ENCODE assay signal across 8 cellular contexts in genomic region chrX:153933751-153934472, GRCh38. TPM values are rescaled to one million over a fixed set of nuclear protein-coding genes. Genes with fewer than 3 reads are reported as not detected.
DNase-seq lines count a peak whose midpoint lies in the region; ATAC-seq and TF ChIP-seq lines count a peak whose summit lies in the region.

No MANE protein-coding gene starts in this region.

- H3K36me3 ChIP-seq in BE2C (peaks cover 32% of the 10 kb centered on the region), KOPT-K1 (ENCODE audit: insufficient read depth, low read length) (peaks cover 40% of the 10 kb centered on the region)
- peaks cover 0 to 15% (median 0%) of the 10 kb centered on the region in 3 experiments for H3K36me3 ChIP-seq in naive thymus-derived CD4-positive, alpha-beta T cell (ENCODE audit: control insufficient read depth in 2 of 3, insufficient read depth in 3 of 3, low read length in 3 of 3)

- no peaks in the 10 kb centered on the region; the same call in 1 of the 2 replicates for H3K4me1 ChIP-seq in BE2C
- H3K4me1 ChIP-seq in naive thymus-derived CD4-positive, alpha-beta T cell (ENCODE audit: control insufficient read depth in 2 of 2, insufficient read depth in 2 of 2, low read length in 2 of 2): peaks cover 5 to 7% of the 10 kb centered on the region in 2 donors

- no peaks in the 10 kb centered on the region for H3K27me3 ChIP-seq in BE2C
- H3K27me3 ChIP-seq in naive thymus-derived CD4-positive, alpha-beta T cell (ENCODE audit: control insufficient read depth in 2 of 2, insufficient read depth in 2 of 2, low read length in 2 of 2): no peaks in the 10 kb centered on the region

- no peak for DNase-seq in BE2C
- DNase-seq in choroid plexus epithelial cell (ENCODE audit: low read depth): peak; percentile 44
- DNase-seq in naive thymus-derived CD4-positive, alpha-beta T cell: no peak
- DNase-seq in DMS53 treated with DMSO at 0.1 percent for 48 hours (lab: John Stamatoyannopoulos, UW; ENCODE audit: unreplicated experiment): no peak
- no peak for DNase-seq in stimulated activated CD4-positive, alpha-beta T cell treated with anti-CD3 and anti-CD28 coated beads, Interleukin-15, amount 100 ng/mL, for 24 hours

- H3K4me3 ChIP-seq in BE2C (ENCODE audit: low read depth, low read length) (peak overlapping the region; percentile 75), choroid plexus epithelial cell (ENCODE audit: low read depth, low read length) (peak overlapping the region; percentile 70)
- peak overlapping the region; percentile 39 for H3K4me3 ChIP-seq in naive thymus-derived CD4-positive, alpha-beta T cell (ENCODE audit: low read length)

- POLR2A ChIA-PET in naive thymus-derived CD4-positive, alpha-beta T cell (lab: Charles Lee): interaction anchor here (0.7 to 21.0 kb wide), 3 partner anchors 7 to 34 kb away, joined by 3 to 384 read pairs (median 384); partner anchors contain the start of genes ARHGAP4, NAA10 and RENBP

- no peaks in the 10 kb centered on the region for H3K27me3 Mint-ChIP-seq in naive thymus-derived CD4-positive, alpha-beta T cell

- TF ChIP-seq CTCF in BE2C (IDR thresholded peaks at IDR 0.05; ENCODE audit: low read depth, low read length) (no peak), choroid plexus epithelial cell (conservative IDR thresholded peaks at IDR 0.05; ENCODE audit: low read depth, low read length) (no peak)

- H3K36me3 Mint-ChIP-seq in naive thymus-derived CD4-positive, alpha-beta T cell: peaks cover 0 to 5% (median 0%) of the 10 kb centered on the region in 5 donors

- H3K4me1 Mint-ChIP-seq in naive thymus-derived CD4-positive, alpha-beta T cell: peaks cover 0 to 41% (median 22%) of the 10 kb centered on the region in 7 donors

- H3K27ac ChIP-seq in KOPT-K1 (ENCODE audit: low read depth, low read length, poor library complexity, severe bottlenecking): peak overlapping the region; percentile 86
- peak overlapping the region; percentile 60 for H3K27ac ChIP-seq in naive thymus-derived CD4-positive, alpha-beta T cell (ENCODE audit: low read depth, low read length)

- CTCF ChIA-PET in naive thymus-derived CD4-positive, alpha-beta T cell (lab: Charles Lee): interaction anchor here (1.0 to 2.0 kb wide), 3 partner anchors 12 to 16 kb away, joined by 3 to 8 read pairs (median 3); no protein-coding TSS in a partner anchor

- H3K4me3 Mint-ChIP-seq in naive thymus-derived CD4-positive, alpha-beta T cell: peak overlapping the region; percentile 80 to 90 (median 87)

- H3K9me3 Mint-ChIP-seq in naive thymus-derived CD4-positive, alpha-beta T cell: no peaks in the 10 kb centered on the region

- intact Hi-C loops in naive thymus-derived CD4-positive, alpha-beta T cell (cut with micrococcal nuclease): no loop called here

- H3K9me3 ChIP-seq in BE2C (no peaks in the 10 kb centered on the region), KOPT-K1 (ENCODE audit: insufficient read depth, low read length, poor library complexity, severe bottlenecking) (no peaks in the 10 kb centered on the region)
- no peaks in the 10 kb centered on the region for H3K9me3 ChIP-seq in naive thymus-derived CD4-positive, alpha-beta T cell (ENCODE audit: control insufficient read depth in 2 of 3, low read length in 3 of 3)

- ATAC-seq in naive thymus-derived CD4-positive, alpha-beta T cell: no peak
- ATAC-seq in HG02798 (IDR thresholded peaks at IDR 0.05; ENCODE audit: poor library complexity, unreplicated experiment): no peak
- ATAC-seq in HG02870 (IDR thresholded peaks at IDR 0.05; ENCODE audit: unreplicated experiment): no peak

- H3K27ac Mint-ChIP-seq in naive thymus-derived CD4-positive, alpha-beta T cell: peak overlapping the region; percentile 62 to 90 (median 83)

RNA-seq across cellular contexts. Expression of gene NAA10, which starts 0.9 kb away (rescaled TPM):
- polyA plus RNA-seq in BE2C (2012; ENCODE audit: insufficient read depth, insufficient read length, low read depth): 597 TPM
- 10 to 100 TPM; 45.2 to 79.7 (median 75.6) TPM for total RNA-seq in naive thymus-derived CD4-positive, alpha-beta T cell
- polyA plus RNA-seq in naive thymus-derived CD4-positive, alpha-beta T cell: 10 to 100 TPM; 37.6 to 47.2 TPM

RNA-seq across cellular contexts. Expression of gene ARHGAP4, which starts 7.8 kb away (rescaled TPM):
- 107 TPM for polyA plus RNA-seq in BE2C (2012; ENCODE audit: insufficient read depth, insufficient read length, low read depth)
- total RNA-seq in naive thymus-derived CD4-positive, alpha-beta T cell: 100 to 1,000 TPM; 310 to 439 (median 377) TPM
- polyA plus RNA-seq in naive thymus-derived CD4-positive, alpha-beta T cell: 100 to 1,000 TPM in 1 of 2 donors, 10 to 100 TPM in 1; 82.5 to 147 TPM

RNA-seq across cellular contexts. Expression of gene RENBP, which starts 10.5 kb away (rescaled TPM):
- 163 TPM for polyA plus RNA-seq in BE2C (2012; ENCODE audit: insufficient read depth, insufficient read length, low read depth)
- 10 to 100 TPM; 14.8 to 32.7 (median 27.7) TPM for total RNA-seq in naive thymus-derived CD4-positive, alpha-beta T cell
- polyA plus RNA-seq in naive thymus-derived CD4-positive, alpha-beta T cell: 1 to 10 TPM in 1 of 2 donors, under 1 TPM in 1; 0.47 to 1.3 TPM

RNA-seq across cellular contexts. Expression of gene AVPR2, which starts 29.4 kb away (rescaled TPM):
- polyA plus RNA-seq in BE2C (2012; ENCODE audit: insufficient read depth, insufficient read length, low read depth): 6.0 TPM
- total RNA-seq in naive thymus-derived CD4-positive, alpha-beta T cell: under 1 TPM in 1 of 5 experiments, not detected in 4; 0.29 TPM
- not detected for polyA plus RNA-seq in naive thymus-derived CD4-positive, alpha-beta T cell

RNA-seq across cellular contexts. Expression of gene HCFC1, which starts 37.7 kb away (rescaled TPM):
- polyA plus RNA-seq in BE2C (2012; ENCODE audit: insufficient read depth, insufficient read length, low read depth): 64.3 TPM
- total RNA-seq in naive thymus-derived CD4-positive, alpha-beta T cell: 100 to 1,000 TPM in 1 of 5 experiments, 10 to 100 TPM in 4; 52.3 to 106 (median 67.2) TPM
- 10 to 100 TPM in 1 of 2 donors, 1 to 10 TPM in 1; 6.6 to 15.0 TPM for polyA plus RNA-seq in naive thymus-derived CD4-positive, alpha-beta T cell
